In genomic region chr2:192286093-192286701, GRCh38 we compare ENCODE assay signal across 8 cellular contexts.
DNase-seq lines count a peak whose midpoint lies in the region; ATAC-seq and TF ChIP-seq lines count a peak whose summit lies in the region.

No MANE protein-coding gene starts in this region.

- TF ChIP-seq CTCF in CD4-positive, alpha-beta T cell (IDR thresholded peaks at IDR 0.05), result no peak

- H3K9me3 Mint-ChIP-seq in CD4-positive, alpha-beta T cell, result no peaks in the 10 kb centered on the region

- H3K4me3 Mint-ChIP-seq in CD4-positive, alpha-beta T cell, result no peak overlapping the region

- peak; percentile 13 for DNase-seq in DMS153 treated with DMSO at 0.1 percent for 48 hours (lab: John Stamatoyannopoulos, UW; ENCODE audit: unreplicated experiment)
- DNase-seq in HuH-7 (ENCODE audit: low spot score), result peak; percentile 8
- DNase-seq in UCSD-AML1 (lab: John Stamatoyannopoulos, UW; ENCODE audit: unreplicated experiment), result peak; percentile 16
- DNase-seq in left kidney (ENCODE audit: low read depth, low spot score), result peak; percentile 22
- no peak for DNase-seq in CD4-positive, alpha-beta T cell

- intact Hi-C loops in CD4-positive, alpha-beta T cell (cut with DNase I, micrococcal nuclease), result no loop called here

- CTCF ChIA-PET in CD4-positive, alpha-beta T cell (lab: Charles Lee), result no interaction called here

- no peaks in the 10 kb centered on the region for H3K36me3 Mint-ChIP-seq in CD4-positive, alpha-beta T cell (ENCODE audit: low read depth)

- no peaks in the 10 kb centered on the region for H3K27me3 ChIP-seq in CD4-positive, alpha-beta T cell (ENCODE audit: control insufficient read depth, insufficient read depth, low read length)

- no peaks in the 10 kb centered on the region for H3K9me3 ChIP-seq in CD4-positive, alpha-beta T cell (ENCODE audit: control insufficient read depth, low read length)

- H3K4me1 Mint-ChIP-seq in CD4-positive, alpha-beta T cell (ENCODE audit: low read depth), result no peaks in the 10 kb centered on the region

- no peaks in the 10 kb centered on the region for H3K27me3 Mint-ChIP-seq in CD4-positive, alpha-beta T cell

- no peak overlapping the region for H3K27ac Mint-ChIP-seq in CD4-positive, alpha-beta T cell

- POLR2A ChIA-PET in CD4-positive, alpha-beta T cell (lab: Charles Lee), result no interaction called here

- ATAC-seq in GM18517 (IDR thresholded peaks at IDR 0.05; ENCODE audit: unreplicated experiment) (no peak), HG03439 (IDR thresholded peaks at IDR 0.05; ENCODE audit: unreplicated experiment) (no peak), HG03280 (IDR thresholded peaks at IDR 0.05; ENCODE audit: unreplicated experiment) (no peak)
- no peak for ATAC-seq in CD4-positive, alpha-beta T cell (ENCODE audit: poor library complexity)

- no peak overlapping the region for H3K27ac ChIP-seq in CD4-positive, alpha-beta T cell (ENCODE audit: low read depth, low read length)

Comparison
In these comparisons a context has a peak if more than half of its experiments do, and no peak if none do; other contexts are left out.
1. DNase-seq: peak in DMS153 treated with DMSO at 0.1 percent for 48 hours (single experiment), HuH-7 (single experiment), UCSD-AML1 (single experiment) and left kidney (single experiment); none in CD4-positive, alpha-beta T cell (0 of 10).